Comparison of ENCODE assay signal across 15 cellular contexts in the genomic region with DNA sequence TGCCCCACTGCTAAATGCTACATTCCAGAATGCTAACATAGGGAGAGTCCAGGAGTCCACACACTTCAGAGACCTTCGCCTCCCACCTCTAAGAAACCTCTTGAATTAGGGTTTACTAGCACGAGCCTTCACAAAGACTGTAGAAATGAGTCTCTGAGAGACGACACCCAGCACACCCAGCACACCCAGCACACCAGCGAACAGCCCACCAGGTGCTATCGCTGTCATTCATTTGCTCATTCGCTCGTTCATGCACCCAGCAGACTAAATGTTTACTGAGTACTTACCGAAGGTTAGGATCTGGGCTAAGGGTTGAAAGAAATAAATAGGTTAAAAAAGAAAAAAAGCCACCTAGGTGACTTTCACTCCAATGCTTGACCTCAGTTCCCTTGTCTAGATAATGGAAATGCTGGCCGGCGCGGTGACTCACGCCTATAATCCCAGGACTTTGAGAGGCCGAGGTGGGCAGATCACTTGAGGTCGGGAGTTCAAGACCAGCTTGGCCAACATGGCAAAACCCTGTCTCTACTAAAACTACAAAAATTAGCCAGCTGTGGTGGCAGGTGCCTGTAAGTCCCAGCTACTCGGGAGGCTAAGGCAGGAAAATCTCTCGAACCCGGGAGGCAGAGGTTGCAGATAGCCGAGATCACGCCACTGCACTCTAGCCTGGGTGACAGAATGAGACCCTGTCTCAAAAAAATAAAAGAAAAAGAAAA.
DNase-seq lines count a peak whose midpoint lies in the region; ATAC-seq and TF ChIP-seq lines count a peak whose summit lies in the region.
"Had no signal": no experiment of that assay in that cellular context is flagged by ENCODE, and none has a peak within 500 bp of the region (broad histone marks: within the 10 kb centered on the region; RNA-seq: fewer than 3 reads in every experiment).

No MANE protein-coding gene starts in this region.

- peak overlapping the region; percentile 46 for H3K27ac Mint-ChIP-seq in nephron progenitor cell
- H3K27ac Mint-ChIP-seq: activated naive CD8-positive, alpha-beta T cell treated with anti-CD3 and anti-CD28 coated beads, Interleukin-2, amount 50 U/mL, for 24 hours had no signal

- TF ChIP-seq CTCF in fibroblast of villous mesenchyme (IDR thresholded peaks at IDR 0.05; ENCODE audit: insufficient read depth, low read depth, low read length): no peak
- no peak for TF ChIP-seq CTCF in nephron progenitor cell (IDR thresholded peaks at IDR 0.05)

- H3K36me3 ChIP-seq in BLaER1 treated with 17β-estradiol and CSF1 and Interleukin-3, amounts not matched to agents 10 nM and 100 nM: peaks cover 0 to 28% (median 11%) of the 10 kb centered on the region in 11 experiments; a peak in 13 of 22 replicates

- peak overlapping the region in 10 of 11 experiments; percentile 59 to 87 (median 70); a peak in 19 of 22 replicates for H3K4me2 ChIP-seq in BLaER1 treated with 17β-estradiol and CSF1 and Interleukin-3, amounts not matched to agents 10 nM and 100 nM

- peak overlapping the region in 10 of 11 experiments; percentile 51 to 85 (median 72); a peak in 19 of 22 replicates for H3K27ac ChIP-seq in BLaER1 treated with 17β-estradiol and CSF1 and Interleukin-3, amounts not matched to agents 10 nM and 100 nM
- H3K27ac ChIP-seq: VCaP had no signal

- peaks cover 44% of the 10 kb centered on the region for H3K4me1 Mint-ChIP-seq in nephron progenitor cell

- H3K4me3 Mint-ChIP-seq in nephron progenitor cell: no peak overlapping the region
- H3K4me3 Mint-ChIP-seq: activated naive CD8-positive, alpha-beta T cell treated with anti-CD3 and anti-CD28 coated beads, Interleukin-2, amount 50 U/mL, for 24 hours had no signal

- peaks cover 16% of the 10 kb centered on the region for H3K27me3 Mint-ChIP-seq in nephron progenitor cell (ENCODE audit: low read depth, poor library complexity)
- H3K27me3 Mint-ChIP-seq: activated naive CD8-positive, alpha-beta T cell treated with anti-CD3 and anti-CD28 coated beads, Interleukin-2, amount 50 U/mL, for 24 hours had no signal

- peaks cover 67 to 100% (median 83%) of the 10 kb centered on the region in 10 experiments for H3K4me1 ChIP-seq in BLaER1 treated with 17β-estradiol and CSF1 and Interleukin-3, amounts not matched to agents 10 nM and 100 nM

- H4K20me1 ChIP-seq in BLaER1 treated with 17β-estradiol and CSF1 and Interleukin-3, amounts not matched to agents 10 nM and 100 nM: peaks cover 0 to 14% (median 0%) of the 10 kb centered on the region in 11 experiments; a peak in 2 of 22 replicates

- H3K9ac ChIP-seq in BLaER1 treated with 17β-estradiol and CSF1 and Interleukin-3, amounts not matched to agents 10 nM and 100 nM: peak overlapping the region in 7 of 11 experiments; percentile 15 to 69 (median 54); a peak in 8 of 22 replicates

- no peak overlapping the region for H3K4me3 ChIP-seq in BLaER1 treated with 17β-estradiol and CSF1 and Interleukin-3, amounts not matched to agents 10 nM and 100 nM
- no peak overlapping the region for H3K4me3 ChIP-seq in fibroblast of villous mesenchyme (ENCODE audit: low read depth, low read length)
- H3K4me3 ChIP-seq: coronary artery, SK-N-MC had no signal

- no peaks in the 10 kb centered on the region for H3K36me3 Mint-ChIP-seq in nephron progenitor cell (ENCODE audit: low read depth)

- no peaks in the 10 kb centered on the region for H3K27me3 ChIP-seq in BLaER1 treated with 17β-estradiol and CSF1 and Interleukin-3, amounts not matched to agents 10 nM and 100 nM

- H3K9me3 ChIP-seq in BLaER1 treated with 17β-estradiol and CSF1 and Interleukin-3, amounts not matched to agents 10 nM and 100 nM (replicated peaks in 1 of 11): peaks cover 0 to 7% (median 0%) of the 10 kb centered on the region in 11 experiments; a peak in 1 of 22 replicates

- no peak for TF ChIP-seq POLR2A in erythroblast (IDR thresholded peaks at IDR 0.05; ENCODE audit: low read length)

- ATAC-seq in GM19467 (IDR thresholded peaks at IDR 0.05; ENCODE audit: unreplicated experiment): no peak
- ATAC-seq: activated naive CD8-positive, alpha-beta T cell treated with anti-CD3 and anti-CD28 coated beads, Interleukin-2, amount 50 U/mL, for 24 hours had no signal

- H3K9me3 Mint-ChIP-seq in nephron progenitor cell: peaks cover 6% of the 10 kb centered on the region
- H3K9me3 Mint-ChIP-seq: activated naive CD8-positive, alpha-beta T cell treated with anti-CD3 and anti-CD28 coated beads, Interleukin-2, amount 50 U/mL, for 24 hours had no signal

- DNase-seq in NCI-H226 (peak; percentile 82), fibroblast of villous mesenchyme (ENCODE audit: low read depth) (peak; percentile 80), nephron progenitor cell (no peak), hepatic stellate cell (ENCODE audit: low spot score) (no peak), erythroblast (lab: John Stamatoyannopoulos, UW) (no peak), NCI-H2227 (lab: John Stamatoyannopoulos, UW; ENCODE audit: unreplicated experiment) (no peak)
- DNase-seq: activated naive CD8-positive, alpha-beta T cell treated with anti-CD3 and anti-CD28 coated beads, Interleukin-2, amount 50 U/mL, for 24 hours; H7; NCI-H187 treated with DMSO at 0.1 percent for 48 hours; stimulated activated CD4-positive, alpha-beta T cell treated with anti-CD3 and anti-CD28 coated beads, Interleukin-12 subunit alpha, Interleukin-12 subunit beta, amount 100 ng/mL, for 4 hours had no signal

Comparison
In these comparisons a context has a peak if more than half of its experiments do, and no peak if none do; other contexts are left out.
1. DNase-seq: peak in NCI-H226 (single experiment) and fibroblast of villous mesenchyme (single experiment); none in nephron progenitor cell (single experiment), hepatic stellate cell (single experiment), erythroblast (0 of 2) and NCI-H2227 (single experiment).